8 cellular contexts compared by ENCODE assay signal in the genomic region with DNA sequence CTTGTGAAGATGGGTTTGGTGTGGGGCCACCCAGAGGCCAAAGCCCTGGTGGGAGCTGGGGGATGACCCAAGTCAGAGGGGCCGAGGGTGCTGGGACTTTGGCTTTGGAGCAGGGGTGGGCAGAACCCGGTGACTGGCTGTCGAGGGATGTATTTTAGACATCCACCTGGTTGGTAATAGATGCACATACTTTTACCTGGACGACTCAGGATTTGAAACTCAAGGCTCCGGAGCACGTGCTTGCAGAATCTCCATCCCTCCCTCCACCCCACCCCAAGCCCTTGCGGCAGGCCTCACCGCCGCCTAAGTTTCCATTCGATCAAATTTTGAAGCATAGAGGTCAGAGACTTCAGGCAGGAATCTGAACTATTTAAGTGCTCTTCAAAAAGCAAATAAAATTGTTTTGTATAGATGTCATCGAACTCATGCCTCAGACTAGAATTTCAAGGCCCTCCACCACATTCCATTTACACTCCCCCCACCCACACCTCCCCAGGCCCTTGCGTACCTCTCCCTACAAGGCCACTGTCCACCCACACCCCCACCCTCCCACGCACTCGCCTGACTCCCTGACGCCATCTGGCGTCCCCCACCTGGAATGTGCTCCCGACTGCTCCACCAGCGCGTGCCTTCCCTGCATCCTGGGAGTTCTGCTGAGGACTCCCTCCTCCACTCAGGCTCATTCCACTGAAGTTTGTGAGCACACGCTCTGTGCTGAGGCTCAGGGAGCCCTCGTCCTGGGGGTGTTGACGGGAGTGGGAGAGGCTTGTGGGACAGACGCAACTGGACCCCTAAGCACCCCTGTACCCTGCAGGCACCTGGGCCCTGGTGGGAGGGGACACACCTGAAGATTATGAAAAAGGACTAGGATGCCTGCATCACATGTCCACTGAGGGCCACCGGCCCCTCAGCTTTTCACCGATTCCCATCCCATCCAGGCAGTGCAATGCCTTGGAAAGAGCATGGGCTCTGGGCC. TPM values are rescaled to one million over a fixed set of nuclear protein-coding genes. Genes with fewer than 3 reads are reported as not detected.
DNase-seq lines count a peak whose midpoint lies in the region; ATAC-seq and TF ChIP-seq lines count a peak whose summit lies in the region.

No MANE protein-coding gene starts in this region.

- H3K4me1 ChIP-seq in SK-N-SH (ENCODE audit: control insufficient read depth in 1 of 2, insufficient read depth in 2 of 2, low read depth in 1 of 2, low read length in 1 of 2), result peaks cover 30 to 68% of the 10 kb centered on the region in 2 experiments
- H3K4me1 ChIP-seq in osteoblast (ENCODE audit: insufficient read depth, low read length), result peaks cover 77% of the 10 kb centered on the region

- H3F3A ChIP-seq in SK-N-SH (replicated peaks; ENCODE audit: insufficient read depth), result peaks cover 35% of the 10 kb centered on the region

- peak; percentile 32 for TF ChIP-seq CTCF in GM13977 (IDR thresholded peaks at IDR 0.05; ENCODE audit: extremely low read depth, insufficient read depth, missing control alignments)
- peak; percentile 50 for TF ChIP-seq CTCF in SK-N-SH (IDR thresholded peaks at IDR 0.05)
- peak; percentile 39 for TF ChIP-seq CTCF in osteoblast (IDR thresholded peaks at IDR 0.05; ENCODE audit: extremely low read depth, low read depth, low read length)

- H3K27ac ChIP-seq in SK-N-SH (ENCODE audit: low read depth in 2 of 2, low read length in 1 of 2), result peak overlapping the region in 1 of 2 experiments; percentile 100; a peak in 2 of 4 replicates
- H3K27ac ChIP-seq in osteoblast (ENCODE audit: low read depth, low read length), result peak overlapping the region; percentile 99

- no peaks in the 10 kb centered on the region for H3K27me3 ChIP-seq in SK-N-SH (ENCODE audit: insufficient read depth)
- H3K27me3 ChIP-seq in osteoblast (ENCODE audit: insufficient read depth, low read length), result no peaks in the 10 kb centered on the region

- H3K9me3 ChIP-seq in SK-N-SH (no peaks in the 10 kb centered on the region), osteoblast (ENCODE audit: low read depth, low read length) (no peaks in the 10 kb centered on the region)

- CTCF ChIA-PET in SK-N-SH (lab: Yijun Ruan, JAX), result interaction anchor here (0.6 to 4.4 kb wide), 8 partner anchors 29 to 1459 kb away, joined by 3 to 23 read pairs (median 4); a partner anchor contains a TSS

- POLR2A ChIA-PET in SK-N-SH (lab: Yijun Ruan, JAX), result no interaction called here

- peaks cover 20% of the 10 kb centered on the region; the same call in 1 of the 2 replicates for H3K79me2 ChIP-seq in SK-N-SH (ENCODE audit: insufficient read depth)
- peaks cover 4% of the 10 kb centered on the region for H3K79me2 ChIP-seq in osteoblast (ENCODE audit: insufficient read depth, low read length)

- no peak for ATAC-seq in GM18907 (IDR thresholded peaks at IDR 0.05; ENCODE audit: unreplicated experiment)
- no peak for ATAC-seq in HG03520 (IDR thresholded peaks at IDR 0.05; ENCODE audit: unreplicated experiment)

- H3K4me2 ChIP-seq in SK-N-SH, result peak overlapping the region; percentile 18; the same call in 1 of the 2 replicates
- H3K4me2 ChIP-seq in osteoblast (ENCODE audit: insufficient read depth, low read length), result peak overlapping the region; percentile 2

- H3K36me3 ChIP-seq in SK-N-SH (replicated peaks in 1 of 2; ENCODE audit: control insufficient read depth in 1 of 2, insufficient read depth in 2 of 2, low read length in 1 of 2) (peaks cover 0 to 9% of the 10 kb centered on the region in 2 experiments), osteoblast (ENCODE audit: insufficient read depth, low read length) (peaks cover 22% of the 10 kb centered on the region)

- DNase-seq in GM13977 (ENCODE audit: low spot score) (no peak), SK-N-SH (peak; percentile 72), fibroblast of the conjunctiva (ENCODE audit: low read depth) (peak; percentile 77), osteoblast (ENCODE audit: insufficient read length, low spot score, missing footprints) (peak; percentile 90), NCI-H510A treated with DMSO at 0.1 percent for 48 hours (lab: John Stamatoyannopoulos, UW) (no peak)
- DNase-seq in activated CD8-positive, alpha-beta memory T cell treated with anti-CD3 and anti-CD28 coated beads, Interleukin-2, amount 50 U/mL, for 4 hours, result no peak

- H3K4me3 ChIP-seq in SK-N-SH (ENCODE audit: low read depth in 2 of 2, low read length in 1 of 2) (no peak overlapping the region), osteoblast (ENCODE audit: insufficient read depth, low read length) (no peak overlapping the region)

- peak overlapping the region; percentile 49 for H3K9ac ChIP-seq in SK-N-SH

- no peak for TF ChIP-seq EP300 in SK-N-SH (IDR thresholded peaks at IDR 0.05; ENCODE audit: borderline replicate concordance in 1 of 2, low read depth in 1 of 2, low read length in 1 of 2)

- H4K20me1 ChIP-seq in SK-N-SH (ENCODE audit: insufficient read depth), result no peaks in the 10 kb centered on the region
- H4K20me1 ChIP-seq in osteoblast (ENCODE audit: insufficient read depth, low read length), result no peaks in the 10 kb centered on the region

- 66% methylated on average over 21 of the region's 25 CpGs for WGBS in SK-N-SH (ENCODE audit: low lambda C conversion rate)

- in situ Hi-C loops in GM13977 (cut with MboI; ENCODE audit: low pct_unique_long_range_greater_than_20kb, low sequenced_read_pairs, unreplicated experiment), result no loop called here

- peak; percentile 58 for TF ChIP-seq RAD21 in SK-N-SH (IDR thresholded peaks at IDR 0.05; ENCODE audit: low read length)

- no peaks in the 10 kb centered on the region for H3K9me2 ChIP-seq in SK-N-SH

- no peak overlapping the region for H2AFZ ChIP-seq in SK-N-SH (ENCODE audit: low read depth)
- H2AFZ ChIP-seq in osteoblast (ENCODE audit: low read length), result no peak overlapping the region

TF ChIP-seq in SK-N-SH, 30 proteins besides CTCF, POLR2A, EP300 and RAD21:
- TF ChIP-seq SMC3 (IDR thresholded peaks at IDR 0.05; ENCODE audit: low read depth, low read length) (peak; percentile 62), MEF2A (IDR thresholded peaks at IDR 0.05; ENCODE audit: borderline replicate concordance, low read depth) (no peak)

RNA-seq across cellular contexts. Expression of a gene that starts 56.4 kb away (rescaled TPM):
- 193 and 212 TPM in 2 replicates for polyA plus RNA-seq in SK-N-SH (2012; rRNA removed)
- polyA plus RNA-seq in SK-N-SH (2012; cell fraction: cytosol; rRNA removed), result 199 and 206 TPM in 2 replicates
- polyA plus RNA-seq in SK-N-SH (2012; cell fraction: nucleus; rRNA removed), result 86.4 and 89.6 TPM in 2 replicates
- 40.4 and 43.8 TPM in 2 replicates for total RNA-seq in osteoblast

Comparison
In these comparisons a context has a peak if more than half of its experiments do, and no peak if none do; other contexts are left out.
1. DNase-seq: peak in SK-N-SH (single experiment), fibroblast of the conjunctiva (single experiment) and osteoblast (single experiment); none in GM13977 (single experiment), NCI-H510A treated with DMSO at 0.1 percent for 48 hours (single experiment) and activated CD8-positive, alpha-beta memory T cell treated with anti-CD3 and anti-CD28 coated beads, Interleukin-2, amount 50 U/mL, for 4 hours (single experiment).
2. Peak in every context shown above with its lines, with median percentiles within 50 percentile points of each other: CTCF ChIP-seq.